ENCODE assay signal across 13 cellular contexts in the genomic region with DNA sequence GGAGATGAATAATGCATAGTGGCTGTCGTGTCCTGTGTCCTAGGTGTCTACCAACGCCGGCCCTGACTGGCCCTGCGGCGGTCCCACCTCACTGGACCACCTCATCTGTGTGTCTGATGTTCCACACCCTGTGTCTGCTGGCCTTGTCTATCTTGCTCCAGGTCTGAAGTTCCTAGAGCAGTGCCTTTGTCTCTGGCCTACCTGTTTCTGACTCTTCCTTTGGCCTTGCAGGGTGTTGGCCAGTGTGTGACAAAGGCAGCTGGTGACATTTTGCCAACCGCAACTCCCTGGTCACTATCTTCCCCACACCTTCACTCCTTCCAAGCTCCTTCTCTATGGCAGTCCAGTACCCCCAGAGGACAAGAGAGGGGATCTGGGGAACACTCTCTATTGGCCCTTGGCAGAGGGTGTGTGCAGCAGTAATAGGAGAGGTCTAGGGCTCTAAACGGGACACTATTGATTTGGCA. TPM values are rescaled to one million over a fixed set of nuclear protein-coding genes. Genes with fewer than 3 reads are reported as not detected.
DNase-seq lines count a peak whose midpoint lies in the region; ATAC-seq, FAIRE-seq and TF ChIP-seq lines count a peak whose summit lies in the region.
"Had no signal": no experiment of that assay in that cellular context is flagged by ENCODE, and none has a peak within 500 bp of the region (broad histone marks: within the 10 kb centered on the region; RNA-seq: fewer than 3 reads in every experiment).

No MANE protein-coding gene starts in this region.

- TF ChIP-seq EP300 in H1 (IDR thresholded peaks at IDR 0.05; ENCODE audit: borderline replicate concordance in 1 of 2, low read depth in 2 of 2, low read length in 2 of 2) = no peak

- H3K36me3 Mint-ChIP-seq in activated T-cell treated with anti-CD3 and anti-CD28 coated beads, Interleukin-2, amount 50 U/mL, for 24 hours (ENCODE audit: low read depth) = peaks cover 2% of the 10 kb centered on the region
- H3K36me3 Mint-ChIP-seq in neural progenitor cell = no peaks in the 10 kb centered on the region

- no peak overlapping the region for H2BK120ac ChIP-seq in H1 (replicated peaks; ENCODE audit: low read depth, low read length)

- H3K4me3 Mint-ChIP-seq in activated T-cell treated with anti-CD3 and anti-CD28 coated beads, Interleukin-2, amount 50 U/mL, for 24 hours = peak overlapping the region; percentile 89
- peak overlapping the region; percentile 94 for H3K4me3 Mint-ChIP-seq in neural progenitor cell

- H3K27me3 Mint-ChIP-seq in activated T-cell treated with anti-CD3 and anti-CD28 coated beads, Interleukin-2, amount 50 U/mL, for 24 hours = no peaks in the 10 kb centered on the region
- peaks cover 13% of the 10 kb centered on the region for H3K27me3 Mint-ChIP-seq in neural progenitor cell (ENCODE audit: insufficient read depth, low read depth)

- FAIRE-seq in H1 (lab: Jason Lieb, UNC) = no peak
- no peak for FAIRE-seq in frontal cortex (lab: Jason Lieb, UNC)

- H2AFZ ChIP-seq in H1 (ENCODE audit: low read length) (no peak overlapping the region), neural progenitor cell (replicated peaks) (no peak overlapping the region)

- H3K4me1 ChIP-seq in NT2/D1 (ENCODE audit: insufficient read depth, insufficient read length) (peaks cover 44% of the 10 kb centered on the region), H1 (replicated peaks in 1 of 4; ENCODE audit: control insufficient read depth in 3 of 4, insufficient read depth in 4 of 4, low read length in 3 of 4) (peaks cover 23 to 39% (median 29%) of the 10 kb centered on the region in 4 experiments), neural progenitor cell (peaks cover 56% of the 10 kb centered on the region)

- TF ChIP-seq CTCF in H1 (IDR thresholded peaks at IDR 0.05; ENCODE audit: control extremely low read depth in 1 of 3, insufficient read depth in 1 of 3, low read depth in 1 of 3, low read length in 3 of 3) = no peak
- no peak for TF ChIP-seq CTCF in neural progenitor cell (IDR thresholded peaks at IDR 0.05)

- 77% methylated on average over 7 of the region's 7 CpGs; no CpG with 5 or more reads in 1 of the 2 experiments for WGBS in H1 (ENCODE audit: extremely low coverage in 1 of 2, insufficient coverage in 1 of 2, insufficient read length in 1 of 2, insufficient replicate concordance in 2 of 2, low coverage in 1 of 2, low lambda C conversion rate in 2 of 2, missing lambda C conversion rate in 1 of 2), 2 experiments

- POLR2A ChIA-PET in H1 (lab: Charles Lee; ENCODE audit: partially characterized antibody) = interaction anchor here (0.8 to 6.4 kb wide), 10 partner anchors 10 to 248 kb away, joined by 3 to 97 read pairs (median 6); no protein-coding TSS in a partner anchor

- H3K27me3 ChIP-seq in NT2/D1 (ENCODE audit: insufficient read depth, insufficient read length) = peaks cover 6% of the 10 kb centered on the region
- no peaks in the 10 kb centered on the region for H3K27me3 ChIP-seq in H1 (replicated peaks in 1 of 4; ENCODE audit: control insufficient read depth in 3 of 4, extremely low read depth in 1 of 4, insufficient read depth in 3 of 4, low read length in 3 of 4)
- no peaks in the 10 kb centered on the region for H3K27me3 ChIP-seq in neural progenitor cell
- H3K27me3 ChIP-seq: ovary had no signal

- no peak for DNase-seq in activated T-cell treated with anti-CD3 and anti-CD28 coated beads, Interleukin-2, amount 50 U/mL, for 24 hours
- DNase-seq in activated T-cell treated with anti-CD3 and anti-CD28 coated beads for 4 hours (no peak), NT2/D1 (ENCODE audit: low read depth, low spot score) (no peak), H1 (ENCODE audit: low read depth in 1 of 2, low spot score in 2 of 2) (no peak), neural progenitor cell (ENCODE audit: low spot score) (no peak), frontal cortex (ENCODE audit: low spot score in 2 of 2) (no peak), G401 (ENCODE audit: low spot score) (no peak)
- DNase-seq: lower lobe of right lung, NCI-H1694, SK-N-SH had no signal

- H2BK20ac ChIP-seq in H1 (ENCODE audit: low read length) = peak overlapping the region; percentile 57; the same call in 1 of the 2 replicates

- H2AK5ac ChIP-seq in H1 (ENCODE audit: low read depth, low read length) = peak overlapping the region; percentile 75; the same call in 1 of the 2 replicates

- CTCF ChIA-PET in H1 (lab: Charles Lee; ENCODE audit: partially characterized antibody) = interaction anchor here (0.6 to 37.8 kb wide), 39 partner anchors 10 to 305 kb away, joined by 3 to 1807 read pairs (median 7); a partner anchor contains a TSS

- H3K9ac ChIP-seq in NT2/D1 (ENCODE audit: insufficient read length, low read depth) (peak overlapping the region; percentile 73), H1 (replicated peaks in 1 of 4; ENCODE audit: extremely low read depth in 1 of 4, low read depth in 3 of 4, low read length in 3 of 4) (no peak overlapping the region), neural progenitor cell (no peak overlapping the region)
- H3K9ac ChIP-seq: SK-N-SH had no signal

- peak overlapping the region; percentile 58 for H4K91ac ChIP-seq in H1 (replicated peaks; ENCODE audit: insufficient read length, low read length)

- H3K23me2 ChIP-seq in H1 (ENCODE audit: low read depth, low read length) = peaks cover 8% of the 10 kb centered on the region

- no peak overlapping the region for H3K18ac ChIP-seq in H1 (ENCODE audit: extremely low read depth, low read length)

- in situ Hi-C loops in G401 (cut with HindIII; ENCODE audit: low sequenced_read_pairs) = no loop called here

- no peaks in the 10 kb centered on the region for H3K9me3 Mint-ChIP-seq in activated T-cell treated with anti-CD3 and anti-CD28 coated beads, Interleukin-2, amount 50 U/mL, for 24 hours
- H3K9me3 Mint-ChIP-seq in neural progenitor cell = no peaks in the 10 kb centered on the region

- no peak overlapping the region for H3K4ac ChIP-seq in H1 (replicated peaks; ENCODE audit: insufficient read length, low read depth, low read length)

- no peak overlapping the region for H4K8ac ChIP-seq in H1 (ENCODE audit: extremely low read depth, insufficient read depth, low read length)

- peak overlapping the region; percentile 68 to 74 for H3K4me2 ChIP-seq in H1 (ENCODE audit: insufficient read depth in 1 of 2, low read depth in 2 of 2, low read length in 2 of 2)
- peak overlapping the region; percentile 98 for H3K4me2 ChIP-seq in neural progenitor cell
- H3K4me2 ChIP-seq: SK-N-SH had no signal

- H4K20me1 ChIP-seq in H1 (replicated peaks in 1 of 2; ENCODE audit: control insufficient read depth in 1 of 2, insufficient read depth in 2 of 2, low read length in 2 of 2) = peaks cover 9 to 15% of the 10 kb centered on the region in 2 experiments
- H4K20me1 ChIP-seq in neural progenitor cell (ENCODE audit: low read depth) = peaks cover 28% of the 10 kb centered on the region

- H3K79me2 ChIP-seq in H1 (ENCODE audit: control insufficient read depth in 1 of 2, insufficient read depth in 2 of 2, low read length in 2 of 2) = peaks cover 0 to 23% of the 10 kb centered on the region in 2 experiments; a peak in 3 of 4 replicates
- H3K79me2 ChIP-seq in neural progenitor cell (ENCODE audit: low read depth) = peaks cover 36% of the 10 kb centered on the region

- H2BK12ac ChIP-seq in H1 (ENCODE audit: low read depth, low read length) = peak overlapping the region; percentile 62; the same call in 1 of the 2 replicates

- H3K14ac ChIP-seq in H1 (ENCODE audit: insufficient read length) = no peak overlapping the region

- no peak for TF ChIP-seq POLR2A in H1 (IDR thresholded peaks at IDR 0.05; ENCODE audit: control extremely low read depth in 1 of 2, low read depth in 2 of 2, low read length in 2 of 2)

- no peak for ATAC-seq in GM18517 (IDR thresholded peaks at IDR 0.05; ENCODE audit: unreplicated experiment)
- ATAC-seq: lower lobe of right lung had no signal

- H2BK15ac ChIP-seq in H1 (ENCODE audit: low read length) = peak overlapping the region; percentile 1; the same call in 1 of the 2 replicates

- H3K4me3 ChIP-seq in NT2/D1 (ENCODE audit: insufficient read length, low read depth) (no peak overlapping the region), H1 (ENCODE audit: extremely low read depth in 1 of 4, insufficient read depth in 2 of 4, low read depth in 3 of 4, low read length in 4 of 4) (no peak overlapping the region), neural progenitor cell (no peak overlapping the region)
- H3K4me3 ChIP-seq: ovary had no signal

- H3K23ac ChIP-seq in H1 (ENCODE audit: insufficient read length) = no peak overlapping the region

- H3K9me3 ChIP-seq in NT2/D1 (ENCODE audit: insufficient read depth, low read length) = no peaks in the 10 kb centered on the region
- no peaks in the 10 kb centered on the region for H3K9me3 ChIP-seq in H1 (ENCODE audit: insufficient read depth in 2 of 2, low read depth in 1 of 2, low read length in 1 of 2)
- no peaks in the 10 kb centered on the region for H3K9me3 ChIP-seq in neural progenitor cell (ENCODE audit: low read depth)
- H3K9me3 ChIP-seq: lower lobe of right lung, ovary, SK-N-SH had no signal

- no peak overlapping the region for H3K27ac Mint-ChIP-seq in activated T-cell treated with anti-CD3 and anti-CD28 coated beads, Interleukin-2, amount 50 U/mL, for 24 hours
- peak overlapping the region; percentile 36 for H3K27ac Mint-ChIP-seq in neural progenitor cell

- peaks cover 61% of the 10 kb centered on the region for H3F3A ChIP-seq in neural progenitor cell (ENCODE audit: low read depth)

- peak overlapping the region; percentile 69; the same call in 1 of the 2 replicates for H2BK5ac ChIP-seq in H1 (ENCODE audit: low read depth, low read length)

- peaks cover 6% of the 10 kb centered on the region; the same call in 1 of the 2 replicates for H3K79me1 ChIP-seq in H1 (ENCODE audit: low read depth, low read length)

- H3K4me1 Mint-ChIP-seq in activated T-cell treated with anti-CD3 and anti-CD28 coated beads, Interleukin-2, amount 50 U/mL, for 24 hours (ENCODE audit: low read depth) = peaks cover 29% of the 10 kb centered on the region
- H3K4me1 Mint-ChIP-seq in neural progenitor cell = peaks cover 38% of the 10 kb centered on the region

- H3K27ac ChIP-seq in H1 (ENCODE audit: low read depth, low read length) (no peak overlapping the region), neural progenitor cell (no peak overlapping the region)
- H3K27ac ChIP-seq: lower lobe of right lung, ovary, WERI-Rb-1 had no signal

- no peak overlapping the region for H3K56ac ChIP-seq in H1 (replicated peaks; ENCODE audit: insufficient read length, low read depth, low read length)

- TF ChIP-seq RAD21 in H1 (IDR thresholded peaks at IDR 0.05 in 1 of 2, conservative IDR thresholded peaks at IDR 0.05 in 1 of 2; ENCODE audit: low read depth in 2 of 2, low read length in 2 of 2) = no peak

- no peak overlapping the region for H4K5ac ChIP-seq in H1 (ENCODE audit: insufficient read length, low read depth, low read length)

- peaks cover 5% of the 10 kb centered on the region for H3K36me3 ChIP-seq in NT2/D1 (ENCODE audit: insufficient read depth, insufficient read length, low read length)
- H3K36me3 ChIP-seq in H1 (ENCODE audit: control insufficient read depth in 2 of 4, insufficient read depth in 4 of 4, low read length in 3 of 4) = no peaks in the 10 kb centered on the region
- no peaks in the 10 kb centered on the region for H3K36me3 ChIP-seq in neural progenitor cell
- H3K36me3 ChIP-seq: lower lobe of right lung, ovary had no signal

RNA-seq across cellular contexts. Expression of a gene that starts 1.4 kb away (rescaled TPM):
- total RNA-seq in H1 (2021; fragmentation: NEBNext Ultra II Directional; extraction: Animal tissue kit (Norgen Biotek cat#: 25700)) = 35.1 and 39.4 TPM in 2 replicates
- polyA plus RNA-seq in H1 (2011; rRNA removed) = 4.4 and 8.6 TPM in 2 replicates
- polyA plus RNA-seq in H1 (2011; cell fraction: cytosol; rRNA removed) = 3.3 TPM
- 17.1 TPM for polyA plus RNA-seq in H1 (2011; cell fraction: nucleus; rRNA removed)
- polyA plus RNA-seq in H1 (2012, experiment 1 of 2) = 18.4 to 23.0 TPM (median 21.1 TPM) in 4 replicates
- polyA plus RNA-seq in H1 (2012, experiment 2 of 2) = 17.0 TPM
- polyA plus RNA-seq in H1 (2013, experiment 1 of 2) = 11.2 TPM
- polyA plus RNA-seq in H1 (2013, experiment 2 of 2) = 11.1 TPM
- 4.4 and 6.1 TPM in 2 replicates for polyA minus RNA-seq in H1 (2011; rRNA and poly(A)+ RNA removed)
- 11.9 TPM for polyA minus RNA-seq in H1 (2011; cell fraction: cytosol; rRNA and poly(A)+ RNA removed)
- polyA minus RNA-seq in H1 (2011; cell fraction: nucleus; rRNA and poly(A)+ RNA removed) = 10.5 TPM
- total RNA-seq in neural progenitor cell (ENCODE audit: low replicate concordance) (7.0 and 26.5 TPM in 2 replicates), frontal cortex (10.6 TPM)
- total RNA-seq in G401 (2014; rRNA removed; shearing (Covaris generic)) = 6.5 and 8.1 TPM in 2 replicates

RNA-seq across cellular contexts. Expression of a gene that starts 29.7 kb away (rescaled TPM):
- 0.22 and 0.36 TPM in 2 replicates for total RNA-seq in H1 (2021; fragmentation: NEBNext Ultra II Directional; extraction: Animal tissue kit (Norgen Biotek cat#: 25700))
- 0.86 and 0.95 TPM in 2 replicates for polyA plus RNA-seq in H1 (2011; rRNA removed)
- polyA plus RNA-seq in H1 (2011; cell fraction: cytosol; rRNA removed) = 0.62 TPM
- polyA plus RNA-seq in H1 (2011; cell fraction: nucleus; rRNA removed) = 1.6 TPM
- 0.39 to 0.50 TPM (median 0.42 TPM) in 3 of 4 replicates, not detected in the other for polyA plus RNA-seq in H1 (2012, experiment 1 of 2)
- 0.18 TPM for polyA plus RNA-seq in H1 (2012, experiment 2 of 2)
- 0.34 TPM for polyA plus RNA-seq in H1 (2013, experiment 1 of 2)
- polyA plus RNA-seq in H1 (2013, experiment 2 of 2) = 0.33 TPM
- polyA minus RNA-seq in H1 (2011; rRNA and poly(A)+ RNA removed) = 0.57 and 1.2 TPM in 2 replicates
- not detected for polyA minus RNA-seq in H1 (2011; cell fraction: cytosol; rRNA and poly(A)+ RNA removed)
- polyA minus RNA-seq in H1 (2011; cell fraction: nucleus; rRNA and poly(A)+ RNA removed) = 0.60 TPM
- not detected in 2 replicates for total RNA-seq in neural progenitor cell (ENCODE audit: low replicate concordance)
- total RNA-seq in frontal cortex = 0.41 TPM
- not detected in 2 replicates for total RNA-seq in G401 (2014; rRNA removed; shearing (Covaris generic))
- polyA plus RNA-seq: SK-N-SH had no signal
